ENCODE assay signal across 13 cellular contexts in the genomic region with DNA sequence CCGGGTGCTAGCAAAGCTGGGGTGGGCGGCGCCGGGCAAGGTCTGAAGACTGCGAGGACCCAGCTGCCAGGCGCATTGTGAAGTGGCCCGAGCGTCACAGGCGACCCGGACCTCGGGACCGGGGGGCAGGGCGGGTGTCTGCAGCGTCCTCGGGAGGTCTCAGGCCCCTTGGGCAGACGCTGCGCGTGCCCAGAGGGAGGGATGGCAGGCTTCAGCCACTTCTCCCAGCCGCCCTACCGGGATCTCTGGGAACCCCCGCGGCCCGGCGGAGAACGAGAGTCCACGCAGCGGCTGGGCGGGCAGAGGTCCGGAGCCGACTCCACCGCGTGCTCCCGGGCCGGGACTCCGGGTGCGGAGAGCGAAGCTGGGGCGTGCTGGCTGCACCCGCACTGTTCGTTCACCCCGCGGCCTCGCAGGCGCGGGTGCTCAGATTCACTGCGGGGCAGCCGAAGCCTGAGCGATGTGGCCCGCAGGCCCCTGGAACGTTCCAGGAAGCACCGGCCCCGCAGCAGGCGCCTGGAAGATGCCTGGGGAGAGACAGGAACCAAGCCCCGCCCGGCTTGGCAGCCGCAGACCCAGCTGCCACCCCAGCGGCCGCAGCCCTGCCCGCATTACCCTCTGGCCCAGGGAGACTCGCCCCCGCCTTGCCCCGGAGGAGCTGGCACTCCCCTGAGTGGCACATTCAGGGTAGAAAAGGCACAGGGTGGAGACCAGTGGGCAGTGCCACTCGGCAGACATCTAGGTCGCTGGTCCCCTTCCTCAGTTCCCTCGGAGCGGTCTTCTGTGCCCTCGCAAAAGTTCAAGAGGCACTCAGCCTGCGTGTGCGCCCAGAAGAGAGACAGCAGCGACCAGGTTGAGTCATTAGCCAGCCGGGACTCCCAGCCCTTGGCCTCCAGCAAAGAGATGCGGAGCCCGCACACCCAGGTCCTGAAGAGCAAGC. TPM values are rescaled to one million over a fixed set of nuclear protein-coding genes. Genes with fewer than 3 reads are reported as not detected.
DNase-seq lines count a peak whose midpoint lies in the region; ATAC-seq and TF ChIP-seq lines count a peak whose summit lies in the region.
"Had no signal": no experiment of that assay in that cellular context is flagged by ENCODE, and none has a peak within 500 bp of the region (broad histone marks: within the 10 kb centered on the region; RNA-seq: fewer than 3 reads in every experiment).

A gene (plus strand): TSS at position 141 of the 940 bp plus-strand sequence. CDS start 61 bp downstream, at position 202.

- no peaks in the 10 kb centered on the region for H4K20me1 ChIP-seq in PC-3 (ENCODE audit: low read length)

- no peak within 1 kb of the TSS for H3K4ac ChIP-seq in trophoblast cell (ENCODE audit: low read depth, low read length)

- H3K27ac ChIP-seq in PC-3 (ENCODE audit: low read length) (no peak within 1 kb of the TSS), foreskin keratinocyte (no peak within 1 kb of the TSS), trophoblast cell (ENCODE audit: low read depth, low read length) (no peak within 1 kb of the TSS)

- TF ChIP-seq CTCF in PC-3 (conservative IDR thresholded peaks at IDR 0.05; ENCODE audit: low read depth, low read length) (no peak), foreskin keratinocyte (conservative IDR thresholded peaks at IDR 0.05) (no peak)

- no peak within 1 kb of the TSS for H4K8ac ChIP-seq in trophoblast cell (ENCODE audit: low read depth, low read length)

- no TSS peak for BruUV-seq in PC-3 (replicated peaks; lab: Mats Ljungman, UMichigan)

- no peak within 1 kb of the TSS for H3K4me3 Mint-ChIP-seq in activated CD4-positive, alpha-beta memory T cell treated with anti-CD3 and anti-CD28 coated beads, Interleukin-2, amount 10 ng/mL, durations not matched to agents 7 days and 5 days

- no peak within 1 kb of the TSS for H3K23ac ChIP-seq in trophoblast cell (ENCODE audit: low read length)

- no peak within 1 kb of the TSS for H2BK12ac ChIP-seq in trophoblast cell (ENCODE audit: low read length)

- no peak within 1 kb of the TSS for H3K14ac ChIP-seq in trophoblast cell (ENCODE audit: low read length)

- peaks cover 29% of the 10 kb centered on the region for H3K27me3 Mint-ChIP-seq in activated CD4-positive, alpha-beta memory T cell treated with anti-CD3 and anti-CD28 coated beads, Interleukin-2, amount 10 ng/mL, durations not matched to agents 7 days and 5 days

- peak within 1 kb of the TSS; percentile 68 for H3K4me3 ChIP-seq in PC-3 (ENCODE audit: low read length)
- no peak within 1 kb of the TSS for H3K4me3 ChIP-seq in trophoblast cell (ENCODE audit: low read depth, low read length)

- H3K27me3 ChIP-seq in PC-3 (ENCODE audit: low read length) = peaks cover 56% of the 10 kb centered on the region
- H3K27me3 ChIP-seq in foreskin keratinocyte = peaks cover 65% of the 10 kb centered on the region
- no peaks in the 10 kb centered on the region for H3K27me3 ChIP-seq in trophoblast cell (ENCODE audit: insufficient read depth, low read length)

- H3K9me3 Mint-ChIP-seq in activated CD4-positive, alpha-beta memory T cell treated with anti-CD3 and anti-CD28 coated beads, Interleukin-2, amount 10 ng/mL, durations not matched to agents 7 days and 5 days = no peaks in the 10 kb centered on the region

- no CpG with 5 or more reads among the region's 73 CpGs for WGBS in trophoblast cell (ENCODE audit: extremely low coverage, insufficient coverage, insufficient read length)

- no peak within 1 kb of the TSS for H3K18ac ChIP-seq in trophoblast cell (ENCODE audit: low read length)

- no peak within 1 kb of the TSS for H4K12ac ChIP-seq in trophoblast cell (ENCODE audit: low read depth, low read length)

- peak; percentile 43 for ATAC-seq in PC-3
- ATAC-seq in foreskin keratinocyte = peak; percentile 54

- H3K27ac Mint-ChIP-seq in activated CD4-positive, alpha-beta memory T cell treated with anti-CD3 and anti-CD28 coated beads, Interleukin-2, amount 10 ng/mL, durations not matched to agents 7 days and 5 days = no peak within 1 kb of the TSS

- no peaks in the 10 kb centered on the region for H3K79me1 ChIP-seq in trophoblast cell (ENCODE audit: low read length)

- H2AFZ ChIP-seq in PC-3 (ENCODE audit: low read length) = peak within 1 kb of the TSS; percentile 93
- no peak within 1 kb of the TSS for H2AFZ ChIP-seq in trophoblast cell (ENCODE audit: insufficient read depth, low read length, poor library complexity)

- no peaks in the 10 kb centered on the region for H3K9me3 ChIP-seq in PC-3 (ENCODE audit: low read length)
- no peaks in the 10 kb centered on the region for H3K9me3 ChIP-seq in trophoblast cell (ENCODE audit: insufficient read depth, low read depth, low read length)

- no peak within 1 kb of the TSS for H2BK120ac ChIP-seq in trophoblast cell (ENCODE audit: insufficient read depth, low read length, poor library complexity)

- no peak within 1 kb of the TSS for H4K91ac ChIP-seq in trophoblast cell (ENCODE audit: low read depth, low read length)

- H3K4me1 ChIP-seq in PC-3 (ENCODE audit: insufficient read depth, low read length) (peaks cover 7% of the 10 kb centered on the region; the same call in 1 of the 2 replicates), foreskin keratinocyte (no peaks in the 10 kb centered on the region), trophoblast cell (ENCODE audit: control insufficient read depth in 1 of 2, insufficient read depth in 2 of 2, low read length in 2 of 2) (no peaks in the 10 kb centered on the region)

- H3F3A ChIP-seq in PC-3 (ENCODE audit: low read length, unreplicated experiment) = no peaks in the 10 kb centered on the region

- no peak within 1 kb of the TSS for H2BK5ac ChIP-seq in trophoblast cell (ENCODE audit: low read depth, low read length, poor library complexity)

- H3K9ac ChIP-seq in PC-3 (ENCODE audit: low read length) = no peak within 1 kb of the TSS
- no peak within 1 kb of the TSS for H3K9ac ChIP-seq in trophoblast cell (ENCODE audit: low read length)

- H3K79me2 ChIP-seq in PC-3 (ENCODE audit: low read length) (no peaks in the 10 kb centered on the region), trophoblast cell (ENCODE audit: control insufficient read depth, insufficient read depth, low read length, poor library complexity) (no peaks in the 10 kb centered on the region)

- H3K36me3 ChIP-seq in PC-3 (ENCODE audit: low read depth, low read length) (no peaks in the 10 kb centered on the region), trophoblast cell (ENCODE audit: control insufficient read depth in 1 of 2, insufficient read depth in 2 of 2, low read length in 2 of 2) (no peaks in the 10 kb centered on the region)

- POLR2A ChIA-PET in PC-3 (lab: Charles Lee; ENCODE audit: unreplicated experiment) = no interaction called here
- POLR2A ChIA-PET in activated CD4-positive, alpha-beta memory T cell treated with anti-CD3 and anti-CD28 coated beads, Interleukin-2, amount 10 ng/mL, durations not matched to agents 7 days and 5 days (lab: Charles Lee) = no interaction called here

- peak within 1 kb of the TSS; percentile 91 for H3K4me2 ChIP-seq in PC-3 (ENCODE audit: low read length)
- H3K4me2 ChIP-seq in trophoblast cell (ENCODE audit: low read length) = peak within 1 kb of the TSS; percentile 20

- no peaks in the 10 kb centered on the region for H3K4me1 Mint-ChIP-seq in activated CD4-positive, alpha-beta memory T cell treated with anti-CD3 and anti-CD28 coated beads, Interleukin-2, amount 10 ng/mL, durations not matched to agents 7 days and 5 days

- CTCF ChIA-PET in PC-3 (lab: Charles Lee) = no interaction called here
- CTCF ChIA-PET in activated CD4-positive, alpha-beta memory T cell treated with anti-CD3 and anti-CD28 coated beads, Interleukin-2, amount 10 ng/mL, durations not matched to agents 7 days and 5 days (lab: Charles Lee) = no interaction called here

- no peaks in the 10 kb centered on the region for H3K9me2 ChIP-seq in PC-3 (replicated peaks; ENCODE audit: low read length)

- no peaks in the 10 kb centered on the region for H3K36me3 Mint-ChIP-seq in activated CD4-positive, alpha-beta memory T cell treated with anti-CD3 and anti-CD28 coated beads, Interleukin-2, amount 10 ng/mL, durations not matched to agents 7 days and 5 days (ENCODE audit: low read depth)

- DNase-seq in COLO668 (lab: John Stamatoyannopoulos, UW; ENCODE audit: unreplicated experiment) = peak; percentile 61
- no peak for DNase-seq in PC-3
- no peak for DNase-seq in foreskin keratinocyte
- peak; percentile 15 to 19 for DNase-seq in trophoblast cell
- no peak for DNase-seq in activated CD4-positive, alpha-beta memory T cell treated with anti-CD3 and anti-CD28 coated beads, Interleukin-2, amount 10 ng/mL, durations not matched to agents 7 days and 5 days
- no peak for DNase-seq in Ammon's horn (ENCODE audit: low spot score)
- no peak for DNase-seq in KG1 (lab: John Stamatoyannopoulos, UW)
- DNase-seq in NCI-H146 treated with DMSO at 0.1 percent for 48 hours (lab: John Stamatoyannopoulos, UW; ENCODE audit: unreplicated experiment) = no peak
- DNase-seq: activated naive CD4-positive, alpha-beta T cell treated with Interleukin-2 at 50 U/mL for 16 hours had no signal

- intact Hi-C loops in PC-3 (cut with micrococcal nuclease) = no loop called here

- H2AK5ac ChIP-seq in trophoblast cell (ENCODE audit: low read length) = no peak within 1 kb of the TSS

RNA-seq across cellular contexts. Expression of the gene that starts here (rescaled TPM):
- total RNA-seq in PC-3 (2014; rRNA removed) (not detected in 2 replicates), foreskin keratinocyte (not detected in 2 replicates)
- polyA plus RNA-seq in foreskin keratinocyte = not detected in 2 replicates
- not detected in 2 replicates for polyA plus RNA-seq in trophoblast cell (2013)
- not detected for total RNA-seq in activated CD4-positive, alpha-beta memory T cell treated with anti-CD3 and anti-CD28 coated beads, Interleukin-2, amount 10 ng/mL, durations not matched to agents 7 days and 5 days
- total RNA-seq: glomerular endothelial cell, NCI-H460, skeletal muscle tissue, subcutaneous adipose tissue had no signal

Comparison
In these comparisons a context has a peak if more than half of its experiments do, and no peak if none do; other contexts are left out.
1. Peak in ATAC-seq, H3K4me3 ChIP-seq and H3K4me2 ChIP-seq in PC-3; RNA of the gene not detected or under 1 TPM.
2. Peak in ATAC-seq in foreskin keratinocyte; RNA of the gene not detected or under 1 TPM.
3. DNase-seq: peak in COLO668 (single experiment) and trophoblast cell (2 of 2); none in PC-3 (single experiment), foreskin keratinocyte (0 of 2), activated CD4-positive, alpha-beta memory T cell treated with anti-CD3 and anti-CD28 coated beads, Interleukin-2, amount 10 ng/mL, durations not matched to agents 7 days and 5 days (single experiment), Ammon's horn (single experiment), KG1 (single experiment) and NCI-H146 treated with DMSO at 0.1 percent for 48 hours (single experiment).